In the genomic region with DNA sequence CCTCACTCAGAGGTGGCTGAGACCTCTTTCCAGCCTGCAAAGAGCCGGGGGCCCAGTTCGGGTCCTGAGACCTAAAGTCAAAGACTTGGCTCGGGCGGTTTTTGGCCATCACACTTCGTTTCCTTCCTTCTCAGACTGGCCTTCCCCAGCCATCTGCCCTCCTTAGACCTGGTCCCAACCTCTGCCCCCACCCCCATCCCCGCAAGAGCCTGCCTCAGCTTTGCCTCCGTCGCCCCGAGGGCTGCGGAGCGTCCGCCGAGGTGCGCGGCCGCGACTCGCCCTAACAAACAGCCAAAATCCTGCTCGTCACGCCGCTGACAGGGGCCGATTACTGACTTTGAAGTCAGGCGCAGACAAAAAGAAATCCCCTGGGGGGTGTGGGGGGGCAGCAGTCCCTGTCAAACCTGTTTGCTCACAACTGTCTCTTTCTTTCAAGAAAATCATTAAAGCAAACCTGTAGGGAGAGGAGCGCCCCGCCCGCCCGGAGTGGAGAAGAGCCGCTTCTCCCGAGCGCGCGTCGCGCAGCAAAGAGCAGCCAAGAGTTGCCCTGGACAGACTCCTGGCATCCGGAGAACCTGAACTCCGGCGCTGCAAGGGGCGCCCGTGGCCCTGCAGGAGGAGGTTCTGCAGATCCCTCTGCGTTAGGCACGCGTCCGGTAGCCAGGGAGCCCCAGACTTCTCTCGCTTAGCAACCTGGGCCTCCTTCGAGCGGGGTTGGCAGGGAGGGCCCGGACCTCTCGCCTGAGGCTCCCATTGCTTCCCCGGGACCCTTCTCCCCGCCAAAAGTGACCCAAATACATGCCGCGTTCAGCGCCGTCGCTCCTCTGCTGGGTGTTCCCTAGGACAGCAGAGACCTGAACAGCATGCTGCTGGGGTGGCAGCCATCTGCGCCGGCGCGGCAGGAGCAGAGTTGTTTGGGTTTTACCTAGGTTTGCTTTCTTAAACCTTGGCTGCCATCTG, we compare ENCODE assay signal across 12 cellular contexts. TPM values are rescaled to one million over a fixed set of nuclear protein-coding genes. Genes with fewer than 3 reads are reported as not detected.
DNase-seq lines count a peak whose midpoint lies in the region; ATAC-seq and TF ChIP-seq lines count a peak whose summit lies in the region.
"Had no signal": no experiment of that assay in that cellular context is flagged by ENCODE, and none has a peak within 500 bp of the region (broad histone marks: within the 10 kb centered on the region; RNA-seq: fewer than 3 reads in every experiment).

No MANE protein-coding gene starts in this region.

- H3K27me3 ChIP-seq in mesenchymal stem cell (ENCODE audit: control insufficient read depth in 1 of 2, insufficient read depth in 1 of 2, low read length in 2 of 2) (peaks cover 93 to 99% of the 10 kb centered on the region in 2 experiments), thoracic aorta (replicated peaks; ENCODE audit: insufficient read depth) (peaks cover 5% of the 10 kb centered on the region), PC-9 (ENCODE audit: insufficient read depth, low read depth) (peaks cover 77% of the 10 kb centered on the region)

- H3K4me1 ChIP-seq in mesenchymal stem cell (ENCODE audit: control insufficient read depth, insufficient read depth, low read depth, low read length) = peaks cover 38% of the 10 kb centered on the region
- peaks cover 21 to 50% of the 10 kb centered on the region in 2 donors for H3K4me1 ChIP-seq in thoracic aorta (ENCODE audit: control insufficient read depth in 1 of 2, low read depth in 2 of 2)
- no peaks in the 10 kb centered on the region for H3K4me1 ChIP-seq in PC-9 (replicated peaks; ENCODE audit: insufficient read depth)

- H2AFZ ChIP-seq in mesenchymal stem cell (ENCODE audit: low read depth, low read length) (no peak overlapping the region), PC-9 (no peak overlapping the region)

- no peaks in the 10 kb centered on the region for H3K79me2 ChIP-seq in PC-9 (ENCODE audit: low read depth)

- WGBS in mesenchymal stem cell = 4% methylated on average over 59 of the region's 59 CpGs

- no peak overlapping the region for H3K4ac ChIP-seq in mesenchymal stem cell (ENCODE audit: low read depth in 1 of 2, low read length in 2 of 2)

- H3K4me2 ChIP-seq in mesenchymal stem cell (ENCODE audit: low read length, poor library complexity, severe bottlenecking) = peak overlapping the region; percentile 63
- no peak overlapping the region for H3K4me2 ChIP-seq in PC-9

- POLR2A ChIA-PET in PC-9 (lab: Charles Lee; ENCODE audit: unreplicated experiment) = no interaction called here

- no peak overlapping the region for H2BK120ac ChIP-seq in mesenchymal stem cell (ENCODE audit: low read depth, low read length)

- no peak overlapping the region for H2AK5ac ChIP-seq in mesenchymal stem cell (ENCODE audit: low read length, severe bottlenecking)

- no peaks in the 10 kb centered on the region for H3F3A ChIP-seq in PC-9 (ENCODE audit: insufficient read depth, low read depth)

- ATAC-seq in thoracic aorta (ENCODE audit: insufficient number of reproducible peaks, low FRiP score, low read depth) (no peak), GM18873 (IDR thresholded peaks at IDR 0.05; ENCODE audit: low FRiP score, unreplicated experiment) (no peak)

- H3K14ac ChIP-seq in mesenchymal stem cell (ENCODE audit: low read length in 2 of 2) = no peak overlapping the region

- H2BK5ac ChIP-seq in mesenchymal stem cell (ENCODE audit: low read depth, low read length, poor library complexity, severe bottlenecking) = no peak overlapping the region

- no peak overlapping the region for H4K8ac ChIP-seq in mesenchymal stem cell (ENCODE audit: low read length)

- H3K27ac ChIP-seq in coronary artery (no peak overlapping the region), mesenchymal stem cell (ENCODE audit: low read length, poor library complexity, severe bottlenecking) (no peak overlapping the region), thoracic aorta (no peak overlapping the region), PC-9 (no peak overlapping the region)
- H3K27ac ChIP-seq: WERI-Rb-1 had no signal

- no peak overlapping the region for H3K23ac ChIP-seq in mesenchymal stem cell (ENCODE audit: low read length in 2 of 2)

- no peak overlapping the region for H3K9ac ChIP-seq in mesenchymal stem cell (ENCODE audit: low read length)

- H3K36me3 ChIP-seq in mesenchymal stem cell (ENCODE audit: control insufficient read depth in 1 of 2, insufficient read depth in 2 of 2, low read depth in 1 of 2, low read length in 2 of 2) (no peaks in the 10 kb centered on the region), thoracic aorta (no peaks in the 10 kb centered on the region), PC-9 (ENCODE audit: low read depth) (no peaks in the 10 kb centered on the region)
- H3K36me3 ChIP-seq: WERI-Rb-1 had no signal

- peak; percentile 24 for DNase-seq in activated CD4-positive, alpha-beta T cell treated with anti-CD3 and anti-CD28 coated beads for 48 hours
- no peak for DNase-seq in activated CD4-positive, alpha-beta T cell treated with anti-CD3 and anti-CD28 coated beads, Interleukin-2, amount 50 U/mL, for 4 hours
- DNase-seq in coronary artery (ENCODE audit: low spot score) = no peak
- DNase-seq in mesenchymal stem cell = no peak
- no peak for DNase-seq in thoracic aorta (ENCODE audit: low spot score)
- no peak for DNase-seq in NCI-H774 (lab: John Stamatoyannopoulos, UW)
- DNase-seq in PC-9 = no peak
- DNase-seq: amniotic stem cell, C1 segment of cervical spinal cord, KG1 had no signal

- H4K91ac ChIP-seq in mesenchymal stem cell (ENCODE audit: low read length) = peak overlapping the region; percentile 9

- BruUV-seq in PC-9 (replicated peaks; lab: Mats Ljungman, UMichigan) = no TSS peak

- TF ChIP-seq CTCF in coronary artery (IDR thresholded peaks at IDR 0.05) (no peak), thoracic aorta (IDR thresholded peaks at IDR 0.05) (no peak), PC-9 (conservative IDR thresholded peaks at IDR 0.05) (no peak)

- H3K9me3 ChIP-seq in mesenchymal stem cell (ENCODE audit: control insufficient read depth, low read length) (no peaks in the 10 kb centered on the region), thoracic aorta (no peaks in the 10 kb centered on the region), PC-9 (ENCODE audit: insufficient read depth, low read depth) (no peaks in the 10 kb centered on the region)

- intact Hi-C loops in PC-9 (cut with micrococcal nuclease; ENCODE audit: unreplicated experiment) = no loop called here

- H2BK12ac ChIP-seq in mesenchymal stem cell (ENCODE audit: low read length in 2 of 2) = no peak overlapping the region

- CTCF ChIA-PET in PC-9 (lab: Charles Lee) = no interaction called here

- H3K79me1 ChIP-seq in mesenchymal stem cell (replicated peaks; ENCODE audit: low read length, poor library complexity, severe bottlenecking) = no peaks in the 10 kb centered on the region

- no peaks in the 10 kb centered on the region for H3K9me2 ChIP-seq in PC-9 (ENCODE audit: insufficient read depth)

- peak overlapping the region; percentile 62 for H3K4me3 ChIP-seq in coronary artery
- H3K4me3 ChIP-seq in mesenchymal stem cell (ENCODE audit: insufficient read depth in 1 of 2, low read depth in 1 of 2, low read length in 2 of 2) = peak overlapping the region in 1 of 2 experiments; percentile 76
- peak overlapping the region; percentile 69 for H3K4me3 ChIP-seq in thoracic aorta
- no peak overlapping the region for H3K4me3 ChIP-seq in PC-9

- no peaks in the 10 kb centered on the region for H4K20me1 ChIP-seq in PC-9 (ENCODE audit: insufficient read depth)

- no peak overlapping the region for H2BK15ac ChIP-seq in mesenchymal stem cell (ENCODE audit: low read depth, poor library complexity, severe bottlenecking)

- H3K18ac ChIP-seq in mesenchymal stem cell (ENCODE audit: low read depth in 1 of 2, low read length in 2 of 2) = no peak overlapping the region

RNA-seq across cellular contexts. Expression of a gene that starts 4.5 kb away (rescaled TPM):
- polyA plus RNA-seq in mesenchymal stem cell (2013, experiment 1 of 2) = not detected
- not detected for polyA plus RNA-seq in mesenchymal stem cell (2013, experiment 2 of 2)
- total RNA-seq in thoracic aorta (not detected), PC-9 (2021) (not detected in 2 replicates)
